1 cellular context compared by ENCODE assay signal in genomic region chr7:94701555-94701973, GRCh38.
TF ChIP-seq lines count a peak whose summit lies in the region.

No MANE protein-coding gene starts in this region.

TF ChIP-seq in HepG2, 621 proteins besides CTCF, POLR2A, EP300 and RAD21 (continued from another document):
- TF ChIP-seq ZHX1 (CRISPR knock-in tag; IDR thresholded peaks at IDR 0.05; ENCODE audit: low read depth): no peak
- no peak for TF ChIP-seq NCOA1 (CRISPR knock-in tag; IDR thresholded peaks at IDR 0.05)
- TF ChIP-seq ZNF281 (CRISPR knock-in tag; IDR thresholded peaks at IDR 0.05; ENCODE audit: borderline replicate concordance): no peak
- no peak for TF ChIP-seq ELK4 (CRISPR knock-in tag; IDR thresholded peaks at IDR 0.05; ENCODE audit: borderline replicate concordance)
- TF ChIP-seq SRY (CRISPR knock-in tag; IDR thresholded peaks at IDR 0.05): no peak
- TF ChIP-seq ZSCAN29 (CRISPR knock-in tag; conservative IDR thresholded peaks at IDR 0.05): peak; percentile 74; the same call in 1 of the 2 replicates
- TF ChIP-seq MXD4 (CRISPR knock-in tag; IDR thresholded peaks at IDR 0.05): no peak
- TF ChIP-seq ZNF292 (CRISPR knock-in tag; IDR thresholded peaks at IDR 0.05; ENCODE audit: borderline replicate concordance, low read depth): no peak; the same call in 1 of the 2 replicates
- no peak for TF ChIP-seq THAP9 (CRISPR knock-in tag; IDR thresholded peaks at IDR 0.05; ENCODE audit: borderline replicate concordance)
- TF ChIP-seq RORA (CRISPR knock-in tag; IDR thresholded peaks at IDR 0.05): no peak
- 0 out of 2 replicates have a peak, but pooled peaks have one; percentile 66 for TF ChIP-seq MEIS1 (CRISPR knock-in tag; IDR thresholded peaks at IDR 0.05; ENCODE audit: borderline replicate concordance)
- no peak for TF ChIP-seq FOXO4 (CRISPR knock-in tag; conservative IDR thresholded peaks at IDR 0.05)
- TF ChIP-seq ZNF562 (CRISPR knock-in tag; IDR thresholded peaks at IDR 0.05; ENCODE audit: borderline replicate concordance): no peak
- TF ChIP-seq POLR2AphosphoS2 (IDR thresholded peaks at IDR 0.05; ENCODE audit: low read depth, low read length): no peak
- no peak for TF ChIP-seq HNRNPUL1 (IDR thresholded peaks at IDR 0.05; ENCODE audit: low read depth, low read length)
- no peak for TF ChIP-seq ZNF432 (CRISPR knock-in tag; IDR thresholded peaks at IDR 0.05; ENCODE audit: borderline replicate concordance)
- no peak for TF ChIP-seq RBAK (CRISPR knock-in tag; IDR thresholded peaks at IDR 0.05)
- no peak for TF ChIP-seq ZNF496 (CRISPR knock-in tag; IDR thresholded peaks at IDR 0.05; ENCODE audit: insufficient replicate concordance)
- peak; percentile 14 for TF ChIP-seq SKI (IDR thresholded peaks at IDR 0.05; ENCODE audit: partially characterized antibody)
- TF ChIP-seq HNF1A (IDR thresholded peaks at IDR 0.05; ENCODE audit: low read depth): 0 out of 2 replicates have a peak, but pooled peaks have one; percentile 36
- TF ChIP-seq HNF1A (CRISPR knock-in tag; IDR thresholded peaks at IDR 0.05; ENCODE audit: borderline replicate concordance): peak; percentile 82; the same call in 1 of the 2 replicates
- TF ChIP-seq FOSL2 (CRISPR knock-in tag; IDR thresholded peaks at IDR 0.05): 0 out of 2 replicates have a peak, but pooled peaks have one; percentile 31
- no peak for TF ChIP-seq JUNB (CRISPR knock-in tag; IDR thresholded peaks at IDR 0.05; ENCODE audit: borderline replicate concordance)
- peak; percentile 73; the same call in 1 of the 2 replicates for TF ChIP-seq NFIC (IDR thresholded peaks at IDR 0.05; ENCODE audit: low read length)
- TF ChIP-seq MLXIP (CRISPR knock-in tag; IDR thresholded peaks at IDR 0.05; ENCODE audit: borderline replicate concordance): no peak
- no peak for TF ChIP-seq BCLAF1 (IDR thresholded peaks at IDR 0.05)
